Comparison of ENCODE assay signal across 22 cellular contexts in the genomic region with DNA sequence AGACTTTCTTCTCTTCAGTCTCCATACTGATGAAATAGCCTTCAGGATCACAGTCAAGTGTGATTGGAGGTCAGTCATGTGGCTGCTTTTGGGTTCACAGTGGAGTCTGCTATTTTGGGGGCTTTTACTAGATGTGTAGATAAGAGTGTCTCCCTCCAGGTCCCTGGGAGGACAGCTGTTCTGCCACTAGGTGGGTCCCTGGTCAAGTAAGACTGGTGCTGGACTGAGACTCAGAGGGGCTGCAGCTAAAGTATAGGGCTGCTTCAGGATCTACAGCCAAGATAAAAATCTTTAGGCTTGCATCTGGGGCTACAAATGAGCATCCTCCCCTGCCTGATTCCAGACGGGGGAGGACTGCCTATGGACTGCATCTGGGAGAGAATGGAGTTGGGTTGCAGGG.
"Had no signal": no experiment of that assay in that cellular context is flagged by ENCODE, and none has a peak within 500 bp of the region (broad histone marks: within the 10 kb centered on the region; RNA-seq: fewer than 3 reads in every experiment).

No MANE protein-coding gene starts in this region.

- H3K27ac Mint-ChIP-seq: activated B cell treated with CpG ODN at 0.5 μM for 24 hours; activated CD4-positive, alpha-beta T cell treated with anti-CD3 and anti-CD28 coated beads, Interleukin-2, amount 10 ng/mL, durations not matched to agents 24 days and 14 days; activated CD8-positive, alpha-beta T cell treated with anti-CD3 and anti-CD28 coated beads, Interleukin-2, amount 10 ng/mL, durations not matched to agents 7 days and 5 days; activated naive CD8-positive, alpha-beta T cell treated with anti-CD3 and anti-CD28 coated beads, Interleukin-2, amount 10 ng/mL, durations not matched to agents 7 days and 5 days; activated T-cell treated with anti-CD3 and anti-CD28 coated beads, Interleukin-2, amount 50 U/mL, for 24 hours; activated T-helper 2 cell treated with anti-CD3 and anti-CD28 coated beads, Interferon-gamma antibody, Interleukin-2, Interleukin-4, amounts not matched to agents 10 μg/mL and 5 μg/mL and 100 μg/mL, durations not matched to agents 14 hours and 24 hours and 36 hours; naive B cell had no signal

- DNase-seq: activated B cell treated with CpG ODN at 0.5 μM for 24 hours; activated CD4-positive, alpha-beta T cell treated with anti-CD3 and anti-CD28 coated beads, Interleukin-2, amount 10 ng/mL, durations not matched to agents 24 days and 14 days; activated CD8-positive, alpha-beta T cell treated with anti-CD3 and anti-CD28 coated beads, Interleukin-2, amount 10 ng/mL, durations not matched to agents 7 days and 5 days; activated naive CD4-positive, alpha-beta T cell treated with Interleukin-2 at 50 U/mL for 16 hours; activated naive CD8-positive, alpha-beta T cell treated with anti-CD3 and anti-CD28 coated beads, Interleukin-2, amount 10 ng/mL, durations not matched to agents 7 days and 5 days; activated T-cell treated with anti-CD3 and anti-CD28 coated beads, Interleukin-2, amount 50 U/mL, for 24 hours; cortex of kidney; heart left ventricle; left lung; mucosa of descending colon; naive B cell; pancreas; right lobe of liver; stimulated activated CD4-positive, alpha-beta T cell treated with anti-CD3 and anti-CD28 coated beads, Interleukin-4, amount 100 ng/mL, for 1 hour; stomach; upper lobe of left lung had no signal

- H3K36me3 ChIP-seq: gastroesophageal sphincter, heart left ventricle, left lung, pancreas, right lobe of liver, stomach, upper lobe of left lung had no signal

- H3K36me3 Mint-ChIP-seq: activated naive CD8-positive, alpha-beta T cell treated with anti-CD3 and anti-CD28 coated beads, Interleukin-2, amount 10 ng/mL, durations not matched to agents 7 days and 5 days; naive B cell had no signal

- H3K27me3 ChIP-seq: gastroesophageal sphincter, heart left ventricle, left lung, pancreas, right lobe of liver, stomach, upper lobe of left lung had no signal

- H3K27me3 Mint-ChIP-seq: activated B cell treated with CpG ODN at 0.5 μM for 24 hours; activated CD4-positive, alpha-beta T cell treated with anti-CD3 and anti-CD28 coated beads, Interleukin-2, amount 10 ng/mL, durations not matched to agents 24 days and 14 days; activated naive CD8-positive, alpha-beta T cell treated with anti-CD3 and anti-CD28 coated beads, Interleukin-2, amount 10 ng/mL, durations not matched to agents 7 days and 5 days; activated T-cell treated with anti-CD3 and anti-CD28 coated beads, Interleukin-2, amount 50 U/mL, for 24 hours; central memory CD8-positive, alpha-beta T cell; naive B cell had no signal

- H3K4me3 ChIP-seq: gastroesophageal sphincter, heart left ventricle, left lung, mucosa of descending colon, pancreas, right lobe of liver, smooth muscle cell, stomach, upper lobe of left lung had no signal

- H3K9me3 Mint-ChIP-seq: activated CD4-positive, alpha-beta T cell treated with anti-CD3 and anti-CD28 coated beads, Interleukin-2, amount 10 ng/mL, durations not matched to agents 24 days and 14 days had no signal

- H3K4me1 Mint-ChIP-seq: activated B cell treated with CpG ODN at 0.5 μM for 24 hours; activated CD4-positive, alpha-beta T cell treated with anti-CD3 and anti-CD28 coated beads, Interleukin-2, amount 10 ng/mL, durations not matched to agents 24 days and 14 days; activated naive CD8-positive, alpha-beta T cell treated with anti-CD3 and anti-CD28 coated beads, Interleukin-2, amount 10 ng/mL, durations not matched to agents 7 days and 5 days; brain; central memory CD8-positive, alpha-beta T cell; naive B cell; neural crest cell had no signal

- H3K4me3 Mint-ChIP-seq: activated B cell treated with CpG ODN at 0.5 μM for 24 hours; activated CD4-positive, alpha-beta T cell treated with anti-CD3 and anti-CD28 coated beads, Interleukin-2, amount 10 ng/mL, durations not matched to agents 24 days and 14 days; activated CD8-positive, alpha-beta T cell treated with anti-CD3 and anti-CD28 coated beads, Interleukin-2, amount 10 ng/mL, durations not matched to agents 7 days and 5 days; activated naive CD8-positive, alpha-beta T cell treated with anti-CD3 and anti-CD28 coated beads, Interleukin-2, amount 10 ng/mL, durations not matched to agents 7 days and 5 days; activated T-cell treated with anti-CD3 and anti-CD28 coated beads, Interleukin-2, amount 50 U/mL, for 24 hours; brain; central memory CD8-positive, alpha-beta T cell; naive B cell; neural crest cell had no signal

- H3K4me2 ChIP-seq: smooth muscle cell had no signal

- H3K9me3 ChIP-seq: pancreas, right lobe of liver had no signal

- H3K4me1 ChIP-seq: gastroesophageal sphincter, heart left ventricle, left lung, pancreas, right lobe of liver, stomach, upper lobe of left lung had no signal

- H3K27ac ChIP-seq: gastroesophageal sphincter, heart left ventricle, left lung, pancreas, right lobe of liver, stomach, upper lobe of left lung had no signal
